Comparison of ENCODE assay signal across 9 cellular contexts in the genomic region with DNA sequence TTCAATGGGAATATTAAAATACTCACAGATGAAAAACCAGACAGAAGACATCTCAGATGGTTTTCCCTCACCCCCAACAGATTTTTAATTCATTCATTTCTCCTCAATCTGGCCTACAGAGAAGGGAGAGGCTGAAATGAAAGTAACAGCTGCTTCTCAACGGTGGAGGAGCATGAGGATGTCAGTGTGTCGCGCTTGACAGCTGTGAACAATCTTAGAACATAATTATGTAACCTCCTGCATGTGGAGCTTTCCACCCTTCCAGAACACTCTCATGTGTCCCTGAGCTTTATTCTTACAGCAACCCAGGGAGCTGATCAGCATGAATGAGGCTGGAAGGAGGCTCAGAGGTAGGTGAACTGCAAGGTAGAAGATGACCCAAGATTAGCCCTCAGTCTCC. TPM values are rescaled to one million over a fixed set of nuclear protein-coding genes. Genes with fewer than 3 reads are reported as not detected.
DNase-seq lines count a peak whose midpoint lies in the region; ATAC-seq and TF ChIP-seq lines count a peak whose summit lies in the region.
"Had no signal": no experiment of that assay in that cellular context is flagged by ENCODE, and none has a peak within 500 bp of the region (broad histone marks: within the 10 kb centered on the region; RNA-seq: fewer than 3 reads in every experiment).

No MANE protein-coding gene starts in this region.

- intact Hi-C loops in thyroid gland (cut with DNase I): no loop called here

- H3K36me3 Mint-ChIP-seq in T-helper 17 cell (ENCODE audit: low read depth): no peaks in the 10 kb centered on the region

- H3K4me3 Mint-ChIP-seq in T-helper 17 cell: peak overlapping the region; percentile 3

- no peak overlapping the region for H3K4me3 ChIP-seq in thyroid gland (replicated peaks in 1 of 3)
- H3K4me3 ChIP-seq: dorsolateral prefrontal cortex had no signal

- 68 to 75% methylated on average over 3 of the region's 3 CpGs for whole genome bisulfite sequencing in thyroid gland, 2 donors

- no peaks in the 10 kb centered on the region for H3K4me1 ChIP-seq in thyroid gland

- DNase-seq in NCI-H82 (lab: John Stamatoyannopoulos, UW) (peak; percentile 35), NCI-H82 treated with DMSO at 0.1 percent for 48 hours (lab: John Stamatoyannopoulos, UW; ENCODE audit: unreplicated experiment) (no peak), T-helper 17 cell (no peak), superior temporal gyrus (ENCODE audit: extremely low spot score) (peak; percentile 47), NOMO-1 treated with dmso at 0.1 percent for 144 hours (lab: John Stamatoyannopoulos, UW; ENCODE audit: unreplicated experiment) (no peak), thyroid gland (no peak), NCI-H2029 treated with DMSO at 0.1 percent for 48 hours (lab: John Stamatoyannopoulos, UW) (no peak)

- peaks cover 28% of the 10 kb centered on the region for H3K4me1 Mint-ChIP-seq in T-helper 17 cell

- no peak overlapping the region for H3K27ac ChIP-seq in thyroid gland

- H3K36me3 ChIP-seq in thyroid gland: no peaks in the 10 kb centered on the region

- TF ChIP-seq CTCF in thyroid gland (IDR thresholded peaks at IDR 0.05): no peak

- no peak for TF ChIP-seq POLR2A in thyroid gland (IDR thresholded peaks at IDR 0.05)

- H3K27ac Mint-ChIP-seq in T-helper 17 cell: peak overlapping the region; percentile 81

- no peaks in the 10 kb centered on the region for H3K27me3 ChIP-seq in thyroid gland
- H3K27me3 ChIP-seq: dorsolateral prefrontal cortex had no signal

- ATAC-seq in HG02870 (IDR thresholded peaks at IDR 0.05; ENCODE audit: unreplicated experiment) (peak; percentile 71), T-helper 17 cell (peak; percentile 12)

- no peaks in the 10 kb centered on the region for H3K9me3 ChIP-seq in T-helper 17 cell (ENCODE audit: control insufficient read depth, low read length, poor library complexity, severe bottlenecking)
- H3K9me3 ChIP-seq in thyroid gland: no peaks in the 10 kb centered on the region

- no peaks in the 10 kb centered on the region for H3K27me3 Mint-ChIP-seq in T-helper 17 cell

RNA-seq across cellular contexts. Expression of a gene that starts 52.7 kb away (rescaled TPM):
- 10 to 100 TPM; 10.1 to 12.3 TPM for total RNA-seq in T-helper 17 cell
- 1 to 10 TPM; 3.4 to 5.2 (median 3.9) TPM for total RNA-seq in thyroid gland

Comparison
In these comparisons a context has a peak if more than half of its experiments do, and no peak if none do; other contexts are left out.
1. DNase-seq: peak in NCI-H82 (single experiment) and superior temporal gyrus (single experiment); none in NCI-H82 treated with DMSO at 0.1 percent for 48 hours (single experiment), T-helper 17 cell (0 of 3), NOMO-1 treated with dmso at 0.1 percent for 144 hours (single experiment), thyroid gland (0 of 2) and NCI-H2029 treated with DMSO at 0.1 percent for 48 hours (single experiment).